8 cellular contexts compared by ENCODE assay signal in genomic region chr1:154220071-154220969, GRCh38. TPM values are rescaled to one million over a fixed set of nuclear protein-coding genes. Genes with fewer than 3 reads are reported as not detected.
A peak's percentile ranks its signal among the peaks of the same experiment; 100 is the strongest.
DNase-seq lines count a peak whose midpoint lies in the region; ATAC-seq and TF ChIP-seq lines count a peak whose summit lies in the region.

A gene with protein sequence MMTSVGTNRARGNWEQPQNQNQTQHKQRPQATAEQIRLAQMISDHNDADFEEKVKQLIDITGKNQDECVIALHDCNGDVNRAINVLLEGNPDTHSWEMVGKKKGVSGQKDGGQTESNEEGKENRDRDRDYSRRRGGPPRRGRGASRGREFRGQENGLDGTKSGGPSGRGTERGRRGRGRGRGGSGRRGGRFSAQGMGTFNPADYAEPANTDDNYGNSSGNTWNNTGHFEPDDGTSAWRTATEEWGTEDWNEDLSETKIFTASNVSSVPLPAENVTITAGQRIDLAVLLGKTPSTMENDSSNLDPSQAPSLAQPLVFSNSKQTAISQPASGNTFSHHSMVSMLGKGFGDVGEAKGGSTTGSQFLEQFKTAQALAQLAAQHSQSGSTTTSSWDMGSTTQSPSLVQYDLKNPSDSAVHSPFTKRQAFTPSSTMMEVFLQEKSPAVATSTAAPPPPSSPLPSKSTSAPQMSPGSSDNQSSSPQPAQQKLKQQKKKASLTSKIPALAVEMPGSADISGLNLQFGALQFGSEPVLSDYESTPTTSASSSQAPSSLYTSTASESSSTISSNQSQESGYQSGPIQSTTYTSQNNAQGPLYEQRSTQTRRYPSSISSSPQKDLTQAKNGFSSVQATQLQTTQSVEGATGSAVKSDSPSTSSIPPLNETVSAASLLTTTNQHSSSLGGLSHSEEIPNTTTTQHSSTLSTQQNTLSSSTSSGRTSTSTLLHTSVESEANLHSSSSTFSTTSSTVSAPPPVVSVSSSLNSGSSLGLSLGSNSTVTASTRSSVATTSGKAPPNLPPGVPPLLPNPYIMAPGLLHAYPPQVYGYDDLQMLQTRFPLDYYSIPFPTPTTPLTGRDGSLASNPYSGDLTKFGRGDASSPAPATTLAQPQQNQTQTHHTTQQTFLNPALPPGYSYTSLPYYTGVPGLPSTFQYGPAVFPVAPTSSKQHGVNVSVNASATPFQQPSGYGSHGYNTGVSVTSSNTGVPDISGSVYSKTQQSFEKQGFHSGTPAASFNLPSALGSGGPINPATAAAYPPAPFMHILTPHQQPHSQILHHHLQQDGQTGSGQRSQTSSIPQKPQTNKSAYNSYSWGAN (plus strand): TSS chr1:154220955. CDS start chr1:154225124, 4,169 bp downstream.

- ATAC-seq in GM19043 (IDR thresholded peaks at IDR 0.05; ENCODE audit: low read depth, unreplicated experiment) = peak; percentile 93
- ATAC-seq in HG03378 (IDR thresholded peaks at IDR 0.05; ENCODE audit: unreplicated experiment) = peak; percentile 69

- DNase-seq in AG10803 (ENCODE audit: low read depth) (peak; percentile 99), NCI-H460 (ENCODE audit: extremely low read depth, low read depth) (peak; percentile 100), cerebellar nuclear complex (lab: John Stamatoyannopoulos, UW) (peak; percentile 96 to 100), islet precursor cell (peak; percentile 100)
- peak; percentile 97 for DNase-seq in activated CD4-positive, CD25-positive, alpha-beta regulatory T cell treated with anti-CD3 and anti-CD28 coated beads, Interleukin-2, amount 50 U/mL, for 72 hours
- DNase-seq in stimulated activated CD4-positive, alpha-beta T cell treated with anti-CD3 and anti-CD28 coated beads, Interleukin-12 subunit alpha, Interleukin-12 subunit beta, amount 100 ng/mL, for 48 hours (ENCODE audit: low read depth in 2 of 3, low spot score in 1 of 3) = peak; percentile 96 to 99 (median 98)

- H3K4me3 ChIP-seq in AG10803 (ENCODE audit: low read length) = peak within 1 kb of the TSS; percentile 99

- no peak for TF ChIP-seq CTCF in AG10803 (conservative IDR thresholded peaks at IDR 0.05; ENCODE audit: low read length)

RNA-seq across cellular contexts. Expression of the gene that starts here (rescaled TPM):
- 80.7 and 95.5 TPM in 2 replicates for total RNA-seq in NCI-H460 (2014; rRNA removed; shearing (Covaris generic))
- polyA plus RNA-seq in NCI-H460 (2014; cell fraction: nucleus; rRNA removed) = 143 and 179 TPM in 2 replicates

Comparison
In these comparisons a context has a peak if more than half of its experiments do, and no peak if none do; other contexts are left out.
1. Peak in every context shown above with its lines: DNase-seq, ATAC-seq and H3K4me3 ChIP-seq.